In the genomic region with DNA sequence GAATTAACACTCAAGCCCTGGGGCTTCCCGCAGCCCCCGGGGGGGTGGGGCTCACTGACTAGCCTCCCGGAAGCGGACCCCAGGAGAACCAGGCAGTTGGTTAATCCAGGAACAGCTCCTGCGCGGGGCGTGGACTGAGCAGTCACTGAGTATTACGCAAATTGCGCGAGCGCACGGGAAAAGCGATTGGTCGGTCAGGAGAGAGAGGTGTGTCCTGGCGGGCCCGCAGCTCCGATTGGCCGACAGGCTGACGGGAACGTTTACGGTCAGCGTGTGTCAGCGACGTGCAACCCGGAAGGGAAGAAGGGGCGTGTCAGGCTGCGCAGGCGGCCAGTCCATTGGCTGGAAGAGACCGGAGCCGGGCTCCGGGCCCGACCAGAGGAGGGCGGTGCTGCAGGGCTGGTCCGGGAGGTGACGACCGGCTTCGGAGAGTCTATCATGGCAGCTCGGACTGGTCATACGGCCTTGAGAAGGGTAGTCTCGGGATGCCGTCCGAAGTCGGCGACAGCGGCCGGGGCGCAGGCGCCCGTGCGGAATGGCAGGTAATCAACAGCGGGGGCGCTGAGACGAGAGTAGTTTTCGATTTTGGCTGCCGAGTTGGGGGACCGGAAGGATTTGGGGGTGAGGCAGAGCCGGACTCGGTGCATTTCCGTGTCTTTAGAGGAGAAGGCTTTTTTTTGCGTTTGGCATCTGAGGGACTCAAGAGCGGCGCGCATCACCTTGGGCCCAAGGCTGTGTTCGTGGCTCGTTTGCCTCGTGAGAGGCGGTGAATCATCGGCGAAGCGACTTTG, we compare ENCODE assay signal across 8 cellular contexts. TPM values are rescaled to one million over a fixed set of nuclear protein-coding genes. Genes with fewer than 3 reads are reported as not detected.
DNase-seq lines count a peak whose midpoint lies in the region; TF ChIP-seq lines count a peak whose summit lies in the region.

A gene (plus strand): TSS at position 430 of the 791 bp plus-strand sequence. CDS start 9 bp downstream, at position 439.

- H3K9me3 ChIP-seq in effector memory CD4-positive, alpha-beta T cell (ENCODE audit: control insufficient read depth, low read length): no peaks in the 10 kb centered on the region

- DNase-seq in COLO829 (ENCODE audit: low spot score) (peak; percentile 98), GM20000 (ENCODE audit: low spot score) (peak; percentile 96), HT-29 (ENCODE audit: low spot score) (peak; percentile 98), NOMO-1 (lab: John Stamatoyannopoulos, UW; ENCODE audit: unreplicated experiment in 2 of 2) (peak; percentile 99 to 100), lung microvascular endothelial cell (ENCODE audit: low read depth in 2 of 2) (peak; percentile 100)
- peak; percentile 98 for DNase-seq in effector memory CD4-positive, alpha-beta T cell
- peak; percentile 94 to 99 (median 94) for DNase-seq in stimulated activated CD4-positive, alpha-beta T cell treated with anti-CD3 and anti-CD28 coated beads, TNF-alpha, amount 100 ng/mL, for 48 hours (ENCODE audit: low read depth in 3 of 3)

- peaks cover 19% of the 10 kb centered on the region for H3K4me1 ChIP-seq in effector memory CD4-positive, alpha-beta T cell (ENCODE audit: control insufficient read depth, insufficient read depth, low read length, poor library complexity, severe bottlenecking)

- H3K27me3 ChIP-seq in effector memory CD4-positive, alpha-beta T cell (replicated peaks; ENCODE audit: control insufficient read depth, insufficient read depth, low read length, poor library complexity, severe bottlenecking): no peaks in the 10 kb centered on the region

- peak within 1 kb of the TSS; percentile 100 for H3K27ac ChIP-seq in effector memory CD4-positive, alpha-beta T cell (ENCODE audit: insufficient read depth, low read length, poor library complexity, severe bottlenecking)

- H3K36me3 ChIP-seq in effector memory CD4-positive, alpha-beta T cell (ENCODE audit: control insufficient read depth, insufficient read depth, low read length): no peaks in the 10 kb centered on the region

- no peak for TF ChIP-seq CTCF in GM20000 (IDR thresholded peaks at IDR 0.05; ENCODE audit: extremely low read depth, missing control alignments)

- CTCF ChIA-PET in activated CD8-positive, alpha-beta memory T cell treated with anti-CD3 and anti-CD28 coated beads for 36 hours (lab: Charles Lee): interaction anchor here (0.6 to 1.4 kb wide), 3 partner anchors 19 to 46 kb away, joined by 3 to 4 read pairs (median 3); a partner anchor contains a TSS

- H3K4me3 ChIP-seq in effector memory CD4-positive, alpha-beta T cell (ENCODE audit: insufficient read depth, low read depth, low read length, poor library complexity, severe bottlenecking): peak within 1 kb of the TSS; percentile 94

- POLR2A ChIA-PET in activated CD8-positive, alpha-beta memory T cell treated with anti-CD3 and anti-CD28 coated beads for 36 hours (lab: Charles Lee): interaction anchor here (0.5 to 3.5 kb wide), 6 partner anchors 18 to 1211 kb away, joined by 3 to 32 read pairs (median 6); a partner anchor contains a TSS

RNA-seq across cellular contexts. Expression of the gene that starts here (rescaled TPM):
- 11.5 and 11.8 TPM in 2 replicates for total RNA-seq in HT-29 (2014; rRNA removed; shearing (Covaris generic))
- total RNA-seq in activated CD8-positive, alpha-beta memory T cell treated with anti-CD3 and anti-CD28 coated beads for 36 hours: 10 to 100 TPM; 19.2 to 20.1 TPM
- 19.0 and 30.0 TPM in 2 replicates for total RNA-seq in lung microvascular endothelial cell

Comparison
In these comparisons a context has a peak if more than half of its experiments do, and no peak if none do; other contexts are left out.
1. Peak in every context shown above with its lines: DNase-seq, H3K4me3 ChIP-seq and H3K27ac ChIP-seq.